Comparison of ENCODE assay signal across 36 cellular contexts in the genomic region with DNA sequence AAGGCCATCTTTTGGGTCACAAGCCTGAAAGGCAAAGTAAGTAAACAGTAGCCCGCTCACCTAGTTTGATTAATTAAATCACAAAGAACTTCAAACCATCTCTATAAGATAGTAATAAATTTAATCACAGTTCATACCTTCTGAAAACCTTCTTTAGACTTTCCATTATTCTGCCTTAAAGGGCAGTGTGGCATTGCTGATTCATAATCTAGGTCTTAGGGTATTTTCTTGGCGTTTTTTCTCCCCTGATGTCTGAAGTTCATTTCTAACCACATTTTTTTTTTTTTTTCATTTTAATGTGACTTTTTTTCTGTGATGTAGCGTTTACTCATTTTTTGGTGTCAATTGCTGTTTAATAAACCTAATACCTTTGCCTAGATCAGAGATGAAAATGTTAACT. TPM values are rescaled to one million over a fixed set of nuclear protein-coding genes. Genes with fewer than 3 reads are reported as not detected.
"Had no signal": no experiment of that assay in that cellular context is flagged by ENCODE, and none has a peak within 500 bp of the region (broad histone marks: within the 10 kb centered on the region; RNA-seq: fewer than 3 reads in every experiment).

No MANE protein-coding gene starts in this region.

- H3K4me3 Mint-ChIP-seq: activated naive CD4-positive, alpha-beta T cell treated with anti-CD3 and anti-CD28 coated beads for 36 hours; activated naive CD4-positive, alpha-beta T cell treated with anti-CD3 and anti-CD28 coated beads, Interleukin-2, amount 10 ng/mL, durations not matched to agents 7 days and 5 days; activated naive CD4-positive, alpha-beta T cell treated with anti-CD3 and anti-CD28 coated beads, Interleukin-2, amount 50 U/mL, for 24 hours; activated naive CD8-positive, alpha-beta T cell; activated naive CD8-positive, alpha-beta T cell treated with anti-CD3 and anti-CD28 coated beads, Interleukin-2, amount 10 ng/mL, durations not matched to agents 7 days and 5 days; activated T-cell treated with anti-CD3 and anti-CD28 coated beads, Interleukin-2, amount 50 U/mL, for 24 hours; activated T-cell treated with anti-CD3 and anti-CD28 coated beads, Interleukin-2, amount 50 U/mL, for 4 hours; activated T-cell treated with anti-CD3 and anti-CD28 coated beads, Interleukin-2, amount 50 U/mL, for 72 hours; activated T-helper 1 cell treated with anti-CD3 and anti-CD28 coated beads, Interleukin-12 subunit alpha, Interleukin-12 subunit beta, Interleukin-2, Interleukin-4 antibody, amounts not matched to agents 30 ng/mL and 10 ng/mL and 1 ng/mL, durations not matched to agents 14 hours and 24 hours and 36 hours; activated T-helper 17 cell treated with anti-CD3 and anti-CD28 coated beads, Interleukin-2, amount 50 U/mL, for 72 hours; brain; central memory CD8-positive, alpha-beta T cell had no signal

- DNase-seq: activated effector memory CD4-positive, alpha-beta T cell treated with anti-CD3 and anti-CD28 coated beads, Interleukin-2, amount 50 U/mL, for 16 hours; activated effector memory CD4-positive, alpha-beta T cell treated with Interleukin-2 at 50 U/mL for 16 hours; activated gamma-delta T cell; activated gamma-delta T cell treated with Interleukin-2 at 50 U/mL for 16 hours; activated naive CD4-positive, alpha-beta T cell; activated naive CD4-positive, alpha-beta T cell treated with anti-CD3 and anti-CD28 coated beads for 36 hours; activated naive CD4-positive, alpha-beta T cell treated with anti-CD3 and anti-CD28 coated beads, Interleukin-2, amount 10 ng/mL, durations not matched to agents 7 days and 5 days; activated naive CD4-positive, alpha-beta T cell treated with anti-CD3 and anti-CD28 coated beads, Interleukin-2, amount 50 U/mL, for 16 hours; activated naive CD4-positive, alpha-beta T cell treated with Interleukin-2 at 50 U/mL for 16 hours; activated naive CD8-positive, alpha-beta T cell treated with anti-CD3 and anti-CD28 coated beads, Interleukin-2, amount 10 ng/mL, durations not matched to agents 7 days and 5 days; activated T-cell treated with anti-CD3 and anti-CD28 coated beads for 4 hours; activated T-cell treated with anti-CD3 and anti-CD28 coated beads, Interleukin-2, amount 50 U/mL, for 1 hour; activated T-cell treated with anti-CD3 and anti-CD28 coated beads, Interleukin-2, amount 50 U/mL, for 24 hours; activated T-cell treated with anti-CD3 and anti-CD28 coated beads, Interleukin-2, amount 50 U/mL, for 4 hours; activated T-cell treated with anti-CD3 and anti-CD28 coated beads, Interleukin-2, amount 50 U/mL, for 48 hours; activated T-cell treated with anti-CD3 and anti-CD28 coated beads, Interleukin-2, amount 50 U/mL, for 72 hours; adrenal gland; amniotic stem cell; amygdala; anterior cingulate cortex; aorta; body of pancreas; brain microvascular endothelial cell; caudate nucleus; central memory CD4-positive, alpha-beta T cell; cerebellar nuclear complex had no signal

- H3K9me3 Mint-ChIP-seq: activated naive CD4-positive, alpha-beta T cell treated with anti-CD3 and anti-CD28 coated beads for 36 hours; activated naive CD4-positive, alpha-beta T cell treated with anti-CD3 and anti-CD28 coated beads, Interleukin-2, amount 10 ng/mL, durations not matched to agents 7 days and 5 days; activated naive CD4-positive, alpha-beta T cell treated with anti-CD3 and anti-CD28 coated beads, Interleukin-2, amount 50 U/mL, for 24 hours; activated naive CD8-positive, alpha-beta T cell treated with anti-CD3 and anti-CD28 coated beads, Interleukin-2, amount 10 ng/mL, durations not matched to agents 7 days and 5 days; activated T-cell treated with anti-CD3 and anti-CD28 coated beads, Interleukin-2, amount 50 U/mL, for 24 hours; activated T-cell treated with anti-CD3 and anti-CD28 coated beads, Interleukin-2, amount 50 U/mL, for 4 hours; activated T-cell treated with anti-CD3 and anti-CD28 coated beads, Interleukin-2, amount 50 U/mL, for 72 hours; activated T-helper 1 cell treated with anti-CD3 and anti-CD28 coated beads, Interleukin-12 subunit alpha, Interleukin-12 subunit beta, Interleukin-2, Interleukin-4 antibody, amounts not matched to agents 30 ng/mL and 10 ng/mL and 1 ng/mL, durations not matched to agents 14 hours and 24 hours and 36 hours; activated T-helper 17 cell treated with anti-CD3 and anti-CD28 coated beads, Interleukin-2, amount 50 U/mL, for 72 hours; activated T-helper 2 cell treated with anti-CD3 and anti-CD28 coated beads, Interferon-gamma antibody, Interleukin-2, Interleukin-4, amounts not matched to agents 10 μg/mL and 5 μg/mL and 100 μg/mL, durations not matched to agents 14 hours and 24 hours and 36 hours; brain; central memory CD8-positive, alpha-beta T cell had no signal

- H3K27ac ChIP-seq: adrenal gland, ascending aorta, body of pancreas, brain microvascular endothelial cell, breast epithelium, cardiac muscle cell had no signal

- ATAC-seq: activated T-cell treated with anti-CD3 and anti-CD28 coated beads, Interleukin-2, amount 50 U/mL, for 4 hours; activated T-cell treated with anti-CD3 and anti-CD28 coated beads, Interleukin-2, amount 50 U/mL, for 72 hours; activated T-helper 17 cell treated with anti-CD3 and anti-CD28 coated beads, Interleukin-2, amount 50 U/mL, for 72 hours; body of pancreas had no signal

- H3K27me3 ChIP-seq: adrenal gland, ascending aorta, body of pancreas, brain microvascular endothelial cell, breast epithelium, cardiac muscle cell had no signal

- H3K9me3 ChIP-seq: adrenal gland, ascending aorta, body of pancreas, breast epithelium had no signal

- H3K27me3 Mint-ChIP-seq: activated naive CD4-positive, alpha-beta T cell treated with anti-CD3 and anti-CD28 coated beads, Interleukin-2, amount 10 ng/mL, durations not matched to agents 7 days and 5 days; activated naive CD4-positive, alpha-beta T cell treated with anti-CD3 and anti-CD28 coated beads, Interleukin-2, amount 50 U/mL, for 24 hours; activated naive CD8-positive, alpha-beta T cell; activated naive CD8-positive, alpha-beta T cell treated with anti-CD3 and anti-CD28 coated beads, Interleukin-2, amount 10 ng/mL, durations not matched to agents 7 days and 5 days; activated T-cell treated with anti-CD3 and anti-CD28 coated beads, Interleukin-2, amount 50 U/mL, for 24 hours; activated T-helper 17 cell treated with anti-CD3 and anti-CD28 coated beads, Interleukin-2, amount 50 U/mL, for 72 hours; brain; central memory CD8-positive, alpha-beta T cell had no signal

- H3K27ac Mint-ChIP-seq: activated naive CD4-positive, alpha-beta T cell treated with anti-CD3 and anti-CD28 coated beads for 36 hours; activated naive CD4-positive, alpha-beta T cell treated with anti-CD3 and anti-CD28 coated beads, Interleukin-2, amount 10 ng/mL, durations not matched to agents 7 days and 5 days; activated naive CD4-positive, alpha-beta T cell treated with anti-CD3 and anti-CD28 coated beads, Interleukin-2, amount 50 U/mL, for 24 hours; activated naive CD8-positive, alpha-beta T cell; activated naive CD8-positive, alpha-beta T cell treated with anti-CD3 and anti-CD28 coated beads, Interleukin-2, amount 10 ng/mL, durations not matched to agents 7 days and 5 days; activated T-cell treated with anti-CD3 and anti-CD28 coated beads, Interleukin-2, amount 50 U/mL, for 24 hours; activated T-helper 1 cell treated with anti-CD3 and anti-CD28 coated beads, Interleukin-12 subunit alpha, Interleukin-12 subunit beta, Interleukin-2, Interleukin-4 antibody, amounts not matched to agents 30 ng/mL and 10 ng/mL and 1 ng/mL, durations not matched to agents 14 hours and 24 hours and 36 hours; activated T-helper 17 cell treated with anti-CD3 and anti-CD28 coated beads, Interleukin-2, amount 50 U/mL, for 72 hours; activated T-helper 2 cell treated with anti-CD3 and anti-CD28 coated beads, Interferon-gamma antibody, Interleukin-2, Interleukin-4, amounts not matched to agents 10 μg/mL and 5 μg/mL and 100 μg/mL, durations not matched to agents 14 hours and 24 hours and 36 hours; brain had no signal

- H3K4me1 ChIP-seq: body of pancreas, breast epithelium had no signal

- H3K4me3 ChIP-seq: adrenal gland, ascending aorta, body of pancreas, breast epithelium, cardiac muscle cell had no signal

- H3K36me3 ChIP-seq: breast epithelium had no signal

- H3K4me1 Mint-ChIP-seq: activated T-helper 17 cell treated with anti-CD3 and anti-CD28 coated beads, Interleukin-2, amount 50 U/mL, for 72 hours; brain; central memory CD8-positive, alpha-beta T cell had no signal

RNA-seq across cellular contexts. Expression of gene LOXL4, which starts 27.5 kb away (rescaled TPM):
- total RNA-seq: activated naive CD4-positive, alpha-beta T cell treated with anti-CD3 and anti-CD28 coated beads for 36 hours; activated naive CD8-positive, alpha-beta T cell treated with anti-CD3 and anti-CD28 coated beads, Interleukin-2, amount 10 ng/mL, durations not matched to agents 7 days and 5 days; activated T-cell treated with anti-CD3 and anti-CD28 coated beads, Interleukin-2, amount 50 U/mL, for 4 hours; activated T-cell treated with anti-CD3 and anti-CD28 coated beads, Interleukin-2, amount 50 U/mL, for 72 hours; activated T-helper 1 cell treated with anti-CD3 and anti-CD28 coated beads, Interleukin-12 subunit alpha, Interleukin-12 subunit beta, Interleukin-2, Interleukin-4 antibody, amounts not matched to agents 30 ng/mL and 10 ng/mL and 1 ng/mL, durations not matched to agents 14 hours and 24 hours and 36 hours; activated T-helper 17 cell treated with anti-CD3 and anti-CD28 coated beads, Interleukin-2, amount 50 U/mL, for 72 hours; activated T-helper 2 cell treated with anti-CD3 and anti-CD28 coated beads, Interferon-gamma antibody, Interleukin-2, Interleukin-4, amounts not matched to agents 10 μg/mL and 5 μg/mL and 100 μg/mL, durations not matched to agents 14 hours and 24 hours and 36 hours had no signal
